In the genomic region with DNA sequence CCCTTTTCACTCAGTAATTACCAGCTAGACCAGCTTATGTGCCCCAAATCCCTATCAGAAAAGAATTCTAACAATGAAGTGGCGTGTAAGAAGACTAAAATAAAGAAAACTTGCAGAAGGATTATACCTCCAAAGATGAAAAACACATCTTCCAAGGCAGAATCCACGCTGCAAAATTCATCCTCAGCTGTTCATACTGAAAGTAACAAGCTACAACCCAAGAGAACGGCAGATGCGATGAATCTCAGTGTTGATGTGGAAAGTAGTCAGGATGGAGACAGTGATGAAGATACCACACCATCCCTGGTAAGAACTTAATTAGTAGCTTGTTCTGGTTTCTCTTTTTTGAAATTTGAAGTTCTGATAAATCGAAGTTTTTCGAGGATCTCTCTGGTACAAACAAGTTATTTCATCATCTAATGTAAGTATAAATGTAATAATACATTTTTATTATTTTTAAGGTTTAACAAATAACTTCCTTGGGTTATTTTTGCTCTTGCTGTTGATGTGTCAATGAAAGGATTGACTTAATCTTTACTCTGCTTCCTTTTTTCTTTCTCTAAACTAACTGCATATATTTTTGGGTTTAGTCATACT, we compare ENCODE assay signal across 9 cellular contexts. TPM values are rescaled to one million over a fixed set of nuclear protein-coding genes. Genes with fewer than 3 reads are reported as not detected.
DNase-seq lines count a peak whose midpoint lies in the region; ATAC-seq and TF ChIP-seq lines count a peak whose summit lies in the region.
"Had no signal": no experiment of that assay in that cellular context is flagged by ENCODE, and none has a peak within 500 bp of the region (broad histone marks: within the 10 kb centered on the region; RNA-seq: fewer than 3 reads in every experiment).

No MANE protein-coding gene starts in this region.

- no peak overlapping the region for H3K4me3 ChIP-seq in esophagus muscularis mucosa

- no peaks in the 10 kb centered on the region for H3K27me3 Mint-ChIP-seq in stimulated activated naive B cell treated with anti-CD40 and anti-IgM and Interleukin-4, amounts not matched to agents 10 μg/mL and 1 μg/mL and 100 μg/mL, for 72 hours

- peaks cover 19 to 42% (median 36%) of the 10 kb centered on the region in 4 donors for H3K4me1 ChIP-seq in esophagus muscularis mucosa

- peaks cover 0 to 3% (median 0%) of the 10 kb centered on the region in 4 donors for H3K36me3 ChIP-seq in esophagus muscularis mucosa

- intact Hi-C loops in esophagus muscularis mucosa (cut with DNase I), result no loop called here

- no peak for ATAC-seq in stimulated activated naive B cell treated with anti-CD40 and anti-IgM and Interleukin-4, amounts not matched to agents 10 μg/mL and 1 μg/mL and 100 μg/mL, for 72 hours (replicated peaks)
- ATAC-seq in HG03460 (IDR thresholded peaks at IDR 0.05; ENCODE audit: unreplicated experiment), result no peak

- H3K4me1 Mint-ChIP-seq in stimulated activated naive B cell treated with anti-CD40 and anti-IgM and Interleukin-4, amounts not matched to agents 10 μg/mL and 1 μg/mL and 100 μg/mL, for 72 hours, result peaks cover 23 to 63% of the 10 kb centered on the region in 2 donors

- H3K9me3 ChIP-seq in esophagus muscularis mucosa, result no peaks in the 10 kb centered on the region

- no peaks in the 10 kb centered on the region for H3K9me3 Mint-ChIP-seq in stimulated activated naive B cell treated with anti-CD40 and anti-IgM and Interleukin-4, amounts not matched to agents 10 μg/mL and 1 μg/mL and 100 μg/mL, for 72 hours

- no peaks in the 10 kb centered on the region for H3K27me3 ChIP-seq in esophagus muscularis mucosa

- DNase-seq in activated CD4-positive, alpha-beta T cell treated with anti-CD3 and anti-CD28 coated beads for 48 hours, result peak; percentile 39
- DNase-seq in activated CD4-positive, alpha-beta T cell treated with anti-CD3 and anti-CD28 coated beads, Interleukin-2, amount 50 U/mL, for 4 hours, result no peak
- DNase-seq in RPMI8226 (peak; percentile 29), esophagus muscularis mucosa (ENCODE audit: extremely low spot score) (no peak), NCI-H1048 (lab: John Stamatoyannopoulos, UW) (no peak), DMS79 treated with DMSO at 0.1 percent for 48 hours (lab: John Stamatoyannopoulos, UW) (no peak)
- no peak for DNase-seq in stimulated activated naive B cell treated with anti-CD40 and anti-IgM and Interleukin-4, amounts not matched to agents 10 μg/mL and 1 μg/mL and 100 μg/mL, for 72 hours
- DNase-seq: NCI-H1092 had no signal

- peak overlapping the region; percentile 90 to 96 for H3K4me3 Mint-ChIP-seq in stimulated activated naive B cell treated with anti-CD40 and anti-IgM and Interleukin-4, amounts not matched to agents 10 μg/mL and 1 μg/mL and 100 μg/mL, for 72 hours

- H3K27ac Mint-ChIP-seq in stimulated activated naive B cell treated with anti-CD40 and anti-IgM and Interleukin-4, amounts not matched to agents 10 μg/mL and 1 μg/mL and 100 μg/mL, for 72 hours, result no peak overlapping the region

- TF ChIP-seq POLR2A in esophagus muscularis mucosa (IDR thresholded peaks at IDR 0.05; ENCODE audit: low read depth), result no peak

- peaks cover 26 to 36% of the 10 kb centered on the region in 2 donors for H3K36me3 Mint-ChIP-seq in stimulated activated naive B cell treated with anti-CD40 and anti-IgM and Interleukin-4, amounts not matched to agents 10 μg/mL and 1 μg/mL and 100 μg/mL, for 72 hours

- TF ChIP-seq EP300 in esophagus muscularis mucosa (IDR thresholded peaks at IDR 0.05), result no peak

- peak overlapping the region; percentile 82 to 84 (median 83) for H3K27ac ChIP-seq in esophagus muscularis mucosa (replicated peaks in 1 of 4)

- 48% methylated on average over 6 of the region's 6 CpGs for WGBS in esophagus muscularis mucosa

- TF ChIP-seq CTCF in esophagus muscularis mucosa (IDR thresholded peaks at IDR 0.05), result no peak

RNA-seq across cellular contexts. Expression of gene WDR76, which starts 1.4 kb away (rescaled TPM):
- 10 to 100 TPM in 2 of 4 donors, 1 to 10 TPM in 2; 5.1 to 12.0 (median 8.2) TPM for total RNA-seq in esophagus muscularis mucosa

RNA-seq across cellular contexts. Expression of gene MFAP1, which starts 3.7 kb away (rescaled TPM):
- 10 to 100 TPM; 18.6 to 21.3 (median 19.7) TPM for total RNA-seq in esophagus muscularis mucosa

RNA-seq across cellular contexts. Expression of gene HYPK, which starts 27.8 kb away (rescaled TPM):
- total RNA-seq in esophagus muscularis mucosa, result 10 to 100 TPM in 1 of 4 donors, 1 to 10 TPM in 3; 4.8 to 12.0 (median 9.4) TPM

RNA-seq across cellular contexts. Expression of gene SERINC4, which starts 28.1 kb away (rescaled TPM):
- total RNA-seq in esophagus muscularis mucosa, result not detected

RNA-seq across cellular contexts. Expression of gene SERF2, which starts 36.0 kb away (rescaled TPM):
- total RNA-seq in esophagus muscularis mucosa, result 100 to 1,000 TPM; 625 to 874 (median 721) TPM

Comparison
In these comparisons a context has a peak if more than half of its experiments do, and no peak if none do; other contexts are left out.
1. DNase-seq: peak in activated CD4-positive, alpha-beta T cell treated with anti-CD3 and anti-CD28 coated beads for 48 hours (single experiment) and RPMI8226 (single experiment); none in activated CD4-positive, alpha-beta T cell treated with anti-CD3 and anti-CD28 coated beads, Interleukin-2, amount 50 U/mL, for 4 hours (0 of 2), esophagus muscularis mucosa (single experiment), stimulated activated naive B cell treated with anti-CD40 and anti-IgM and Interleukin-4, amounts not matched to agents 10 μg/mL and 1 μg/mL and 100 μg/mL, for 72 hours (single experiment), NCI-H1048 (single experiment) and DMS79 treated with DMSO at 0.1 percent for 48 hours (single experiment).